15 cellular contexts compared by ENCODE assay signal in genomic region chr14:22481546-22481945, GRCh38.
DNase-seq lines count a peak whose midpoint lies in the region; ATAC-seq, FAIRE-seq and TF ChIP-seq lines count a peak whose summit lies in the region.
"Had no signal": no experiment of that assay in that cellular context is flagged by ENCODE, and none has a peak within 500 bp of the region (broad histone marks: within the 10 kb centered on the region; RNA-seq: fewer than 3 reads in every experiment).

No MANE protein-coding gene starts in this region.

- POLR2A ChIA-PET in activated CD4-positive, alpha-beta T cell treated with anti-CD3 and anti-CD28 coated beads, Interleukin-2, amount 10 ng/mL, durations not matched to agents 7 days and 5 days (lab: Charles Lee): no interaction called here

- no peaks in the 10 kb centered on the region for H3K4me1 Mint-ChIP-seq in activated CD4-positive, alpha-beta T cell treated with anti-CD3 and anti-CD28 coated beads, Interleukin-2, amount 10 ng/mL, durations not matched to agents 7 days and 5 days
- peaks cover 47% of the 10 kb centered on the region for H3K4me1 Mint-ChIP-seq in astrocyte (ENCODE audit: low read depth, unreplicated experiment)

- H3K36me3 ChIP-seq in KOPT-K1 (ENCODE audit: insufficient read depth, low read length) (no peaks in the 10 kb centered on the region), astrocyte (ENCODE audit: insufficient read depth, low read length) (no peaks in the 10 kb centered on the region), smooth muscle cell (ENCODE audit: low read depth) (no peaks in the 10 kb centered on the region)

- H3K27ac Mint-ChIP-seq in activated CD4-positive, alpha-beta T cell treated with anti-CD3 and anti-CD28 coated beads, Interleukin-2, amount 10 ng/mL, durations not matched to agents 7 days and 5 days: peak overlapping the region; percentile 91
- H3K27ac Mint-ChIP-seq in astrocyte (ENCODE audit: unreplicated experiment): peak overlapping the region; percentile 24

- ATAC-seq in HG02623 (IDR thresholded peaks at IDR 0.05; ENCODE audit: unreplicated experiment): no peak
- ATAC-seq: PC-3 had no signal

- no peak for FAIRE-seq in astrocyte (lab: Jason Lieb, UNC)

- H3K27ac ChIP-seq in KOPT-K1 (ENCODE audit: low read depth, low read length, poor library complexity, severe bottlenecking) (peak overlapping the region; percentile 61), astrocyte (ENCODE audit: low read depth, low read length) (no peak overlapping the region), smooth muscle cell (ENCODE audit: low read depth) (no peak overlapping the region)
- H3K27ac ChIP-seq: testis had no signal

- no peak overlapping the region for H3K4me2 ChIP-seq in astrocyte (ENCODE audit: low read length)
- H3K4me2 ChIP-seq in smooth muscle cell: peak overlapping the region; percentile 32

- CTCF ChIA-PET in activated CD4-positive, alpha-beta T cell treated with anti-CD3 and anti-CD28 coated beads, Interleukin-2, amount 10 ng/mL, durations not matched to agents 7 days and 5 days (lab: Charles Lee): no interaction called here

- peaks cover 16% of the 10 kb centered on the region for H3K4me1 ChIP-seq in astrocyte (ENCODE audit: insufficient read depth, low read length)
- peaks cover 69% of the 10 kb centered on the region for H3K4me1 ChIP-seq in smooth muscle cell (ENCODE audit: low read depth)

- peaks cover 26% of the 10 kb centered on the region for H3K36me3 Mint-ChIP-seq in activated CD4-positive, alpha-beta T cell treated with anti-CD3 and anti-CD28 coated beads, Interleukin-2, amount 10 ng/mL, durations not matched to agents 7 days and 5 days (ENCODE audit: low read depth)
- H3K36me3 Mint-ChIP-seq in astrocyte (ENCODE audit: low read depth, unreplicated experiment): no peaks in the 10 kb centered on the region

- no peak overlapping the region for H3K9ac ChIP-seq in astrocyte (ENCODE audit: low read length)
- no peak overlapping the region for H3K9ac ChIP-seq in smooth muscle cell (ENCODE audit: low read depth)

- peaks cover 6% of the 10 kb centered on the region for H3K27me3 ChIP-seq in astrocyte (ENCODE audit: insufficient read depth, low read length)
- no peaks in the 10 kb centered on the region for H3K27me3 ChIP-seq in smooth muscle cell (ENCODE audit: low read depth)
- H3K27me3 ChIP-seq: testis had no signal

- H3K27me3 Mint-ChIP-seq in activated CD4-positive, alpha-beta T cell treated with anti-CD3 and anti-CD28 coated beads, Interleukin-2, amount 10 ng/mL, durations not matched to agents 7 days and 5 days: no peaks in the 10 kb centered on the region
- peaks cover 6% of the 10 kb centered on the region for H3K27me3 Mint-ChIP-seq in astrocyte (ENCODE audit: low read depth, unreplicated experiment)

- H3K4me3 Mint-ChIP-seq in activated CD4-positive, alpha-beta T cell treated with anti-CD3 and anti-CD28 coated beads, Interleukin-2, amount 10 ng/mL, durations not matched to agents 7 days and 5 days: peak overlapping the region; percentile 72
- no peak overlapping the region for H3K4me3 Mint-ChIP-seq in astrocyte (ENCODE audit: unreplicated experiment)

- peaks cover 20% of the 10 kb centered on the region for H3F3A ChIP-seq in smooth muscle cell (ENCODE audit: low read depth)

- DNase-seq in activated CD4-positive, alpha-beta T cell treated with anti-CD3 and anti-CD28 coated beads, Interleukin-2, amount 10 ng/mL, durations not matched to agents 7 days and 5 days: no peak
- DNase-seq in activated CD4-positive, alpha-beta T cell treated with anti-CD3 and anti-CD28 coated beads for 4 hours: no peak
- DNase-seq in astrocyte (ENCODE audit: low read depth) (no peak), smooth muscle cell (lab: John Stamatoyannopoulos, UW; ENCODE audit: unreplicated experiment) (no peak), EL (no peak), cerebellar nuclear complex (lab: John Stamatoyannopoulos, UW) (no peak)
- DNase-seq: ACHN, cortex of kidney, DMS153, NCI-H1417, nucleus accumbens, PC-3, testis had no signal

- H3K79me2 ChIP-seq in astrocyte (ENCODE audit: insufficient read depth, low read length): no peaks in the 10 kb centered on the region
- no peaks in the 10 kb centered on the region for H3K79me2 ChIP-seq in smooth muscle cell (ENCODE audit: low read depth)

- H3K9me3 ChIP-seq in KOPT-K1 (ENCODE audit: insufficient read depth, low read length, poor library complexity, severe bottlenecking) (no peaks in the 10 kb centered on the region), astrocyte (ENCODE audit: insufficient read depth, low read depth, low read length) (no peaks in the 10 kb centered on the region), smooth muscle cell (replicated peaks; ENCODE audit: low read depth) (no peaks in the 10 kb centered on the region)
- H3K9me3 ChIP-seq: testis had no signal

- no peak overlapping the region for H2AFZ ChIP-seq in astrocyte (ENCODE audit: low read depth, low read length)
- no peak overlapping the region for H2AFZ ChIP-seq in smooth muscle cell (ENCODE audit: low read depth)

- 60% methylated on average over 4 of the region's 4 CpGs for WGBS in smooth muscle cell (ENCODE audit: low lambda C conversion rate)

- H3K4me3 ChIP-seq in astrocyte (ENCODE audit: insufficient read depth, low read depth, low read length) (no peak overlapping the region), smooth muscle cell (no peak overlapping the region)
- H3K4me3 ChIP-seq: testis had no signal

- H4K20me1 ChIP-seq in astrocyte (ENCODE audit: insufficient read depth, low read length) (no peaks in the 10 kb centered on the region), smooth muscle cell (ENCODE audit: low read depth) (no peaks in the 10 kb centered on the region)

- H3K9me3 Mint-ChIP-seq in activated CD4-positive, alpha-beta T cell treated with anti-CD3 and anti-CD28 coated beads, Interleukin-2, amount 10 ng/mL, durations not matched to agents 7 days and 5 days: no peaks in the 10 kb centered on the region
- no peaks in the 10 kb centered on the region for H3K9me3 Mint-ChIP-seq in astrocyte (ENCODE audit: unreplicated experiment)

- no peak for TF ChIP-seq CTCF in astrocyte (IDR thresholded peaks at IDR 0.05; ENCODE audit: insufficient read depth, low read depth, low read length)
- TF ChIP-seq CTCF in smooth muscle cell (IDR thresholded peaks at IDR 0.05; ENCODE audit: borderline replicate concordance, insufficient read depth, poor library complexity, severe bottlenecking): no peak
